Comparison of ENCODE assay signal across 1 cellular context in genomic region chr5:149423287-149424268, GRCh38.
TF ChIP-seq lines count a peak whose summit lies in the region.

No MANE protein-coding gene starts in this region.

TF ChIP-seq in HepG2, 621 proteins besides CTCF, POLR2A, EP300 and RAD21 (continued from another document and continues in another):
- TF ChIP-seq TRIM22 (IDR thresholded peaks at IDR 0.05) (no peak), ZNF777 (CRISPR knock-in tag; IDR thresholded peaks at IDR 0.05) (no peak), DNMT1 (CRISPR knock-in tag; IDR thresholded peaks at IDR 0.05) (no peak), GMEB2 (CRISPR knock-in tag; IDR thresholded peaks at IDR 0.05; ENCODE audit: low read depth) (no peak), ZSCAN29 (CRISPR knock-in tag; conservative IDR thresholded peaks at IDR 0.05) (no peak), SALL1 (CRISPR knock-in tag; IDR thresholded peaks at IDR 0.05) (no peak; the same call in 1 of the 2 replicates), RBM39 (IDR thresholded peaks at IDR 0.05; ENCODE audit: low read depth, low read length, poor library complexity, severe bottlenecking) (no peak), MIER3 (CRISPR knock-in tag; IDR thresholded peaks at IDR 0.05; ENCODE audit: borderline replicate concordance) (no peak), ZNF160 (CRISPR knock-in tag; IDR thresholded peaks at IDR 0.05) (no peak), GATAD2A (CRISPR knock-in tag; IDR thresholded peaks at IDR 0.05) (no peak), ZNF276 (CRISPR knock-in tag; IDR thresholded peaks at IDR 0.05; ENCODE audit: low read depth) (no peak; the same call in 1 of the 2 replicates), ZNF460 (CRISPR knock-in tag; IDR thresholded peaks at IDR 0.05; ENCODE audit: borderline replicate concordance) (no peak), KLF6 (CRISPR knock-in tag; IDR thresholded peaks at IDR 0.05) (no peak), FOXM1 (CRISPR knock-in tag; IDR thresholded peaks at IDR 0.05) (no peak), MAZ (IDR thresholded peaks at IDR 0.05; ENCODE audit: borderline replicate concordance, low read depth, low read length) (no peak), MAZ (CRISPR knock-in tag; IDR thresholded peaks at IDR 0.05; ENCODE audit: low read depth) (0 out of 2 replicates have a peak, but pooled peaks have one; percentile 15), MTERF4 (CRISPR knock-in tag; IDR thresholded peaks at IDR 0.05) (no peak), MEIS2 (CRISPR knock-in tag; IDR thresholded peaks at IDR 0.05) (peak; percentile 53; the same call in 1 of the 2 replicates), NPAS2 (CRISPR knock-in tag; IDR thresholded peaks at IDR 0.05; ENCODE audit: borderline replicate concordance) (no peak), NCOA5 (CRISPR knock-in tag; IDR thresholded peaks at IDR 0.05) (no peak), HNF4A (CRISPR knock-in tag; IDR thresholded peaks at IDR 0.05) (no peak), ERF (CRISPR knock-in tag; IDR thresholded peaks at IDR 0.05) (no peak), LBX2 (CRISPR knock-in tag; IDR thresholded peaks at IDR 0.05; ENCODE audit: borderline replicate concordance) (no peak), HHEX (CRISPR knock-in tag; IDR thresholded peaks at IDR 0.05) (no peak), RARA (CRISPR knock-in tag; IDR thresholded peaks at IDR 0.05) (no peak), KMT2A (CRISPR knock-in tag; IDR thresholded peaks at IDR 0.05) (no peak), SIX1 (CRISPR knock-in tag; IDR thresholded peaks at IDR 0.05; ENCODE audit: borderline replicate concordance) (no peak), ZNF598 (CRISPR knock-in tag; IDR thresholded peaks at IDR 0.05; ENCODE audit: borderline replicate concordance) (no peak), CC2D1A (CRISPR knock-in tag; IDR thresholded peaks at IDR 0.05) (no peak), ZNF503 (CRISPR knock-in tag; IDR thresholded peaks at IDR 0.05) (no peak), TCF12 (IDR thresholded peaks at IDR 0.05) (no peak), TCF12 (CRISPR knock-in tag; IDR thresholded peaks at IDR 0.05) (no peak), TBL1XR1 (IDR thresholded peaks at IDR 0.05; ENCODE audit: borderline replicate concordance, low read length, partially characterized antibody) (no peak), TSC22D2 (CRISPR knock-in tag; IDR thresholded peaks at IDR 0.05; ENCODE audit: borderline replicate concordance) (no peak), ZZZ3 (CRISPR knock-in tag; IDR thresholded peaks at IDR 0.05; ENCODE audit: borderline replicate concordance) (no peak), ZBTB8A (CRISPR knock-in tag; IDR thresholded peaks at IDR 0.05; ENCODE audit: borderline replicate concordance, low read depth) (no peak), SMARCE1 (IDR thresholded peaks at IDR 0.05; ENCODE audit: borderline replicate concordance) (no peak), ZNF234 (CRISPR knock-in tag; conservative IDR thresholded peaks at IDR 0.05) (no peak), KAT8 (CRISPR knock-in tag; IDR thresholded peaks at IDR 0.05) (no peak), PCBP1 (IDR thresholded peaks at IDR 0.05; ENCODE audit: borderline replicate concordance, low read depth, low read length) (no peak), SIN3A (IDR thresholded peaks at IDR 0.05; ENCODE audit: borderline replicate concordance, low read depth, low read length) (no peak), SUZ12 (IDR thresholded peaks at IDR 0.05; ENCODE audit: low read depth, low read length) (no peak), ZNF891 (CRISPR knock-in tag; IDR thresholded peaks at IDR 0.05) (0 out of 2 replicates have a peak, but pooled peaks have one; percentile 12), HMG20A (CRISPR knock-in tag; IDR thresholded peaks at IDR 0.05; ENCODE audit: borderline replicate concordance) (no peak), ZFP36L1 (CRISPR knock-in tag; IDR thresholded peaks at IDR 0.05) (no peak), ETV6 (CRISPR knock-in tag; conservative IDR thresholded peaks at IDR 0.05) (no peak), SIX4 (CRISPR knock-in tag; IDR thresholded peaks at IDR 0.05) (no peak), ZNF629 (CRISPR knock-in tag; conservative IDR thresholded peaks at IDR 0.05) (0 out of 2 replicates have a peak, but pooled peaks have one; percentile 10), STAT5B (CRISPR knock-in tag; IDR thresholded peaks at IDR 0.05) (no peak), SNAPC4 (CRISPR knock-in tag; IDR thresholded peaks at IDR 0.05) (no peak), TARDBP (CRISPR knock-in tag; IDR thresholded peaks at IDR 0.05) (no peak), ZEB1 (IDR thresholded peaks at IDR 0.05; ENCODE audit: insufficient replicate concordance, low read depth) (no peak), NFIB (CRISPR knock-in tag; IDR thresholded peaks at IDR 0.05; ENCODE audit: borderline replicate concordance) (no peak), IRF2 (CRISPR knock-in tag; IDR thresholded peaks at IDR 0.05) (0 out of 2 replicates have a peak, but pooled peaks have one; percentile 23), ZNF337 (CRISPR knock-in tag; IDR thresholded peaks at IDR 0.05; ENCODE audit: borderline replicate concordance, low read depth) (no peak), PHF21A (CRISPR knock-in tag; IDR thresholded peaks at IDR 0.05) (peak; percentile 54; the same call in 1 of the 2 replicates), U2AF2 (IDR thresholded peaks at IDR 0.05; ENCODE audit: low read depth, low read length) (no peak), ZIK1 (CRISPR knock-in tag; IDR thresholded peaks at IDR 0.05; ENCODE audit: borderline replicate concordance, low read depth) (no peak), ADNP (CRISPR knock-in tag; IDR thresholded peaks at IDR 0.05) (0 out of 2 replicates have a peak, but pooled peaks have one; percentile 8)
- TF ChIP-seq, protein P1, sequence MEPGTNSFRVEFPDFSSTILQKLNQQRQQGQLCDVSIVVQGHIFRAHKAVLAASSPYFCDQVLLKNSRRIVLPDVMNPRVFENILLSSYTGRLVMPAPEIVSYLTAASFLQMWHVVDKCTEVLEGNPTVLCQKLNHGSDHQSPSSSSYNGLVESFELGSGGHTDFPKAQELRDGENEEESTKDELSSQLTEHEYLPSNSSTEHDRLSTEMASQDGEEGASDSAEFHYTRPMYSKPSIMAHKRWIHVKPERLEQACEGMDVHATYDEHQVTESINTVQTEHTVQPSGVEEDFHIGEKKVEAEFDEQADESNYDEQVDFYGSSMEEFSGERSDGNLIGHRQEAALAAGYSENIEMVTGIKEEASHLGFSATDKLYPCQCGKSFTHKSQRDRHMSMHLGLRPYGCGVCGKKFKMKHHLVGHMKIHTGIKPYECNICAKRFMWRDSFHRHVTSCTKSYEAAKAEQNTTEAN (CRISPR knock-in tag; conservative IDR thresholded peaks at IDR 0.05) = peak; percentile 51; the same call in 1 of the 2 replicates
- TF ChIP-seq, protein P2, sequence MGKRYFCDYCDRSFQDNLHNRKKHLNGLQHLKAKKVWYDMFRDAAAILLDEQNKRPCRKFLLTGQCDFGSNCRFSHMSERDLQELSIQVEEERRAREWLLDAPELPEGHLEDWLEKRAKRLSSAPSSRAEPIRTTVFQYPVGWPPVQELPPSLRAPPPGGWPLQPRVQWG (CRISPR knock-in tag; IDR thresholded peaks at IDR 0.05; ENCODE audit: borderline replicate concordance, low read depth) = no peak
